ENCODE assay signal across 17 cellular contexts in genomic region chr16:19292186-19292585, GRCh38. TPM values are rescaled to one million over a fixed set of nuclear protein-coding genes. Genes with fewer than 3 reads are reported as not detected.
A peak's percentile ranks its signal among the peaks of the same experiment; 100 is the strongest.
DNase-seq lines count a peak whose midpoint lies in the region; ATAC-seq, FAIRE-seq and TF ChIP-seq lines count a peak whose summit lies in the region.
"Had no signal": no experiment of that assay in that cellular context is flagged by ENCODE, and none has a peak within 500 bp of the region (broad histone marks: within the 10 kb centered on the region; RNA-seq: fewer than 3 reads in every experiment).

No MANE protein-coding gene starts in this region.

- H3K4ac ChIP-seq in H1 (replicated peaks; ENCODE audit: insufficient read length, low read depth, low read length) (no peak overlapping the region), mesendoderm (ENCODE audit: low read depth, low read length) (no peak overlapping the region)

- TF ChIP-seq CTCF in H1 (IDR thresholded peaks at IDR 0.05; ENCODE audit: control extremely low read depth in 1 of 3, insufficient read depth in 1 of 3, low read depth in 1 of 3, low read length in 3 of 3), result no peak

- H3K27ac ChIP-seq in H1 (ENCODE audit: low read depth, low read length) (peak overlapping the region; percentile 28; the same call in 1 of the 2 replicates), mesendoderm (ENCODE audit: low read depth, low read length) (peak overlapping the region; percentile 1)
- H3K27ac ChIP-seq: 22Rv1 had no signal

- no peak overlapping the region for H3K14ac ChIP-seq in H1 (ENCODE audit: insufficient read length)

- H2AFZ ChIP-seq in H1 (ENCODE audit: low read length), result no peak overlapping the region

- H2BK15ac ChIP-seq in H1 (ENCODE audit: low read length), result no peak overlapping the region
- H2BK15ac ChIP-seq in mesendoderm (replicated peaks; ENCODE audit: low read depth), result no peak overlapping the region

- peak overlapping the region in 1 of 4 experiments; percentile 26; a peak in 2 of 7 replicates for H3K9ac ChIP-seq in H1 (replicated peaks in 1 of 4; ENCODE audit: extremely low read depth in 1 of 4, low read depth in 3 of 4, low read length in 3 of 4)
- H3K9ac ChIP-seq in mesendoderm (ENCODE audit: low read length), result no peak overlapping the region

- H2BK12ac ChIP-seq in H1 (ENCODE audit: low read depth, low read length), result peak overlapping the region; percentile 61; the same call in 1 of the 2 replicates

- H3K4me1 ChIP-seq in H1 (replicated peaks in 1 of 4; ENCODE audit: control insufficient read depth in 3 of 4, insufficient read depth in 4 of 4, low read length in 3 of 4) (peaks cover 11 to 32% (median 26%) of the 10 kb centered on the region in 4 experiments), mesendoderm (ENCODE audit: control insufficient read depth, low read depth, low read length) (peaks cover 9% of the 10 kb centered on the region)
- H3K4me1 ChIP-seq: Caco-2 had no signal

- H3K4me3 ChIP-seq in H1 (ENCODE audit: extremely low read depth in 1 of 4, insufficient read depth in 2 of 4, low read depth in 3 of 4, low read length in 4 of 4) (no peak overlapping the region), mesendoderm (ENCODE audit: low read length) (no peak overlapping the region)

- no peak overlapping the region for H4K91ac ChIP-seq in H1 (replicated peaks; ENCODE audit: insufficient read length, low read length)

- no peak for DNase-seq in activated CD4-positive, alpha-beta T cell treated with anti-CD3 and anti-CD28 coated beads, Interleukin-2, amount 10 ng/mL, durations not matched to agents 24 days and 14 days
- DNase-seq in activated CD4-positive, alpha-beta T cell treated with anti-CD3 and anti-CD28 coated beads, Interleukin-2, amount 50 U/mL, for 1 hour, result no peak
- DNase-seq in H1 (ENCODE audit: low read depth in 1 of 2, low spot score in 2 of 2), result no peak
- peak; percentile 31 for DNase-seq in mesendoderm
- no peak for DNase-seq in stimulated activated naive B cell treated with anti-CD40 and anti-IgM and Interleukin-4, amounts not matched to agents 10 μg/mL and 1 μg/mL and 100 μg/mL, for 72 hours
- DNase-seq in HK-2 (ENCODE audit: unreplicated experiment), result no peak
- no peak for DNase-seq in NCI-H524 (lab: John Stamatoyannopoulos, UW)
- DNase-seq: Caco-2; CD8-positive, alpha-beta memory T cell; GF-D8 had no signal

- no peak for ATAC-seq in stimulated activated naive B cell treated with anti-CD40 and anti-IgM and Interleukin-4, amounts not matched to agents 10 μg/mL and 1 μg/mL and 100 μg/mL, for 72 hours (replicated peaks)
- ATAC-seq in HG03469 (IDR thresholded peaks at IDR 0.05; ENCODE audit: unreplicated experiment), result no peak

- H4K20me1 ChIP-seq in H1 (replicated peaks in 1 of 2; ENCODE audit: control insufficient read depth in 1 of 2, insufficient read depth in 2 of 2, low read length in 2 of 2), result no peaks in the 10 kb centered on the region

- no peak for FAIRE-seq in H1 (lab: Jason Lieb, UNC)
- FAIRE-seq: GM19239, H54 had no signal

- POLR2A ChIA-PET in H1 (lab: Charles Lee; ENCODE audit: partially characterized antibody), result interaction anchor here (0.9 kb wide), 1 partner anchor 12 kb away, joined by 3 read pairs; no protein-coding TSS in a partner anchor

- intact Hi-C loops in activated CD4-positive, alpha-beta T cell treated with anti-CD3 and anti-CD28 coated beads, Interleukin-2, amount 10 ng/mL, durations not matched to agents 24 days and 14 days (cut with micrococcal nuclease), result loop anchor here (5.0 to 10.0 kb wide), 2 partner anchors 67 to 225 kb away; partner anchors contain the start of gene COQ7

- H3K36me3 Mint-ChIP-seq in activated CD4-positive, alpha-beta T cell treated with anti-CD3 and anti-CD28 coated beads, Interleukin-2, amount 10 ng/mL, durations not matched to agents 24 days and 14 days (ENCODE audit: low read depth), result peaks cover 6% of the 10 kb centered on the region
- H3K36me3 Mint-ChIP-seq in stimulated activated naive B cell treated with anti-CD40 and anti-IgM and Interleukin-4, amounts not matched to agents 10 μg/mL and 1 μg/mL and 100 μg/mL, for 72 hours, result peaks cover 2 to 9% of the 10 kb centered on the region in 2 donors
- H3K36me3 Mint-ChIP-seq: CD8-positive, alpha-beta memory T cell had no signal

- H3K4me3 Mint-ChIP-seq in activated CD4-positive, alpha-beta T cell treated with anti-CD3 and anti-CD28 coated beads, Interleukin-2, amount 10 ng/mL, durations not matched to agents 24 days and 14 days, result no peak overlapping the region
- H3K4me3 Mint-ChIP-seq in stimulated activated naive B cell treated with anti-CD40 and anti-IgM and Interleukin-4, amounts not matched to agents 10 μg/mL and 1 μg/mL and 100 μg/mL, for 72 hours, result no peak overlapping the region

- no peak overlapping the region for H3K18ac ChIP-seq in H1 (ENCODE audit: extremely low read depth, low read length)
- no peak overlapping the region for H3K18ac ChIP-seq in mesendoderm (ENCODE audit: low read length)

- H3K27ac Mint-ChIP-seq in activated CD4-positive, alpha-beta T cell treated with anti-CD3 and anti-CD28 coated beads, Interleukin-2, amount 10 ng/mL, durations not matched to agents 24 days and 14 days, result peak overlapping the region; percentile 63
- peak overlapping the region; percentile 88 for H3K27ac Mint-ChIP-seq in stimulated activated naive B cell treated with anti-CD40 and anti-IgM and Interleukin-4, amounts not matched to agents 10 μg/mL and 1 μg/mL and 100 μg/mL, for 72 hours
- H3K27ac Mint-ChIP-seq: CD8-positive, alpha-beta memory T cell had no signal

- H3K79me2 ChIP-seq in H1 (ENCODE audit: control insufficient read depth in 1 of 2, insufficient read depth in 2 of 2, low read length in 2 of 2) (no peaks in the 10 kb centered on the region), mesendoderm (ENCODE audit: control insufficient read depth, insufficient read depth, low read length) (no peaks in the 10 kb centered on the region)

- no peak for TF ChIP-seq EP300 in H1 (IDR thresholded peaks at IDR 0.05; ENCODE audit: borderline replicate concordance in 1 of 2, low read depth in 2 of 2, low read length in 2 of 2)

- H3K36me3 ChIP-seq in H1 (ENCODE audit: control insufficient read depth in 2 of 4, insufficient read depth in 4 of 4, low read length in 3 of 4) (no peaks in the 10 kb centered on the region), mesendoderm (ENCODE audit: control insufficient read depth, insufficient read depth, low read length) (no peaks in the 10 kb centered on the region)

- TF ChIP-seq POLR2A in H1 (IDR thresholded peaks at IDR 0.05; ENCODE audit: control extremely low read depth in 1 of 2, low read depth in 2 of 2, low read length in 2 of 2), result no peak

- H3K4me2 ChIP-seq in H1 (ENCODE audit: insufficient read depth in 1 of 2, low read depth in 2 of 2, low read length in 2 of 2) (no peak overlapping the region), mesendoderm (ENCODE audit: low read length) (no peak overlapping the region)

- no peaks in the 10 kb centered on the region for H3K79me1 ChIP-seq in H1 (ENCODE audit: low read depth, low read length)
- H3K79me1 ChIP-seq in mesendoderm (ENCODE audit: low read length), result no peaks in the 10 kb centered on the region

- peaks cover 14% of the 10 kb centered on the region for H3K9me3 Mint-ChIP-seq in activated CD4-positive, alpha-beta T cell treated with anti-CD3 and anti-CD28 coated beads, Interleukin-2, amount 10 ng/mL, durations not matched to agents 24 days and 14 days
- H3K9me3 Mint-ChIP-seq in stimulated activated naive B cell treated with anti-CD40 and anti-IgM and Interleukin-4, amounts not matched to agents 10 μg/mL and 1 μg/mL and 100 μg/mL, for 72 hours, result peaks cover 0 to 7% of the 10 kb centered on the region in 2 donors
- H3K9me3 Mint-ChIP-seq: CD8-positive, alpha-beta memory T cell had no signal

- no peak overlapping the region for H3K56ac ChIP-seq in H1 (replicated peaks; ENCODE audit: insufficient read length, low read depth, low read length)
- no peak overlapping the region for H3K56ac ChIP-seq in mesendoderm (ENCODE audit: low read length)

- H3K9me3 ChIP-seq in H1 (ENCODE audit: insufficient read depth in 2 of 2, low read depth in 1 of 2, low read length in 1 of 2), result no peaks in the 10 kb centered on the region
- H3K9me3 ChIP-seq: Caco-2 had no signal

- no peak overlapping the region for H2BK5ac ChIP-seq in H1 (ENCODE audit: low read depth, low read length)
- H2BK5ac ChIP-seq in mesendoderm (ENCODE audit: low read length), result no peak overlapping the region

- peaks cover 5% of the 10 kb centered on the region for H3K27me3 Mint-ChIP-seq in activated CD4-positive, alpha-beta T cell treated with anti-CD3 and anti-CD28 coated beads, Interleukin-2, amount 10 ng/mL, durations not matched to agents 24 days and 14 days
- H3K27me3 Mint-ChIP-seq in stimulated activated naive B cell treated with anti-CD40 and anti-IgM and Interleukin-4, amounts not matched to agents 10 μg/mL and 1 μg/mL and 100 μg/mL, for 72 hours, result peaks cover 5 to 6% of the 10 kb centered on the region in 2 donors

- H3K23ac ChIP-seq in H1 (ENCODE audit: insufficient read length), result no peak overlapping the region
- H3K23ac ChIP-seq in mesendoderm (ENCODE audit: low read length), result no peak overlapping the region

- H2AK5ac ChIP-seq in H1 (ENCODE audit: low read depth, low read length) (no peak overlapping the region), mesendoderm (ENCODE audit: low read length) (no peak overlapping the region)

- no peak overlapping the region for H4K8ac ChIP-seq in H1 (ENCODE audit: extremely low read depth, insufficient read depth, low read length)
- H4K8ac ChIP-seq in mesendoderm (ENCODE audit: low read depth, low read length), result no peak overlapping the region

- H4K5ac ChIP-seq in H1 (ENCODE audit: insufficient read length, low read depth, low read length) (no peak overlapping the region), mesendoderm (ENCODE audit: low read length) (no peak overlapping the region)

- H3K27me3 ChIP-seq in H1 (replicated peaks in 1 of 4; ENCODE audit: control insufficient read depth in 3 of 4, extremely low read depth in 1 of 4, insufficient read depth in 3 of 4, low read length in 3 of 4) (no peaks in the 10 kb centered on the region), mesendoderm (ENCODE audit: insufficient read depth, low read length, poor library complexity) (no peaks in the 10 kb centered on the region)

- no peak for TF ChIP-seq RAD21 in H1 (IDR thresholded peaks at IDR 0.05 in 1 of 2, conservative IDR thresholded peaks at IDR 0.05 in 1 of 2; ENCODE audit: low read depth in 2 of 2, low read length in 2 of 2)

- no peak overlapping the region for H2BK20ac ChIP-seq in H1 (ENCODE audit: low read length)

- H3K23me2 ChIP-seq in H1 (ENCODE audit: low read depth, low read length), result no peaks in the 10 kb centered on the region

- WGBS in H1 (ENCODE audit: extremely low coverage in 1 of 2, insufficient coverage in 1 of 2, insufficient read length in 1 of 2, insufficient replicate concordance in 2 of 2, low coverage in 1 of 2, low lambda C conversion rate in 2 of 2, missing lambda C conversion rate in 1 of 2), 2 experiments, result 75% methylated on average over 5 of the region's 5 CpGs; no CpG with 5 or more reads in 1 of the 2 experiments
- no CpG with 5 or more reads among the region's 5 CpGs for WGBS in mesendoderm (ENCODE audit: extremely low coverage, insufficient coverage, low lambda C conversion rate)

- CTCF ChIA-PET in H1 (lab: Charles Lee; ENCODE audit: partially characterized antibody), result interaction anchor here (0.8 to 1.0 kb wide), 3 partner anchors 9 to 20 kb away, joined by 3 to 4 read pairs (median 3); no protein-coding TSS in a partner anchor

- peaks cover 26% of the 10 kb centered on the region for H3K4me1 Mint-ChIP-seq in activated CD4-positive, alpha-beta T cell treated with anti-CD3 and anti-CD28 coated beads, Interleukin-2, amount 10 ng/mL, durations not matched to agents 24 days and 14 days
- peaks cover 41 to 59% of the 10 kb centered on the region in 2 donors for H3K4me1 Mint-ChIP-seq in stimulated activated naive B cell treated with anti-CD40 and anti-IgM and Interleukin-4, amounts not matched to agents 10 μg/mL and 1 μg/mL and 100 μg/mL, for 72 hours

- H2BK120ac ChIP-seq in H1 (replicated peaks; ENCODE audit: low read depth, low read length) (no peak overlapping the region), mesendoderm (ENCODE audit: low read depth, low read length) (no peak overlapping the region)

RNA-seq across cellular contexts. Expression of gene CLEC19A, which starts 6.7 kb away (rescaled TPM):
- not detected in 2 replicates for total RNA-seq in activated CD4-positive, alpha-beta T cell treated with anti-CD3 and anti-CD28 coated beads, Interleukin-2, amount 10 ng/mL, durations not matched to agents 24 days and 14 days
- 0.35 and 1.2 TPM in 2 replicates for total RNA-seq in H1 (2021; fragmentation: NEBNext Ultra II Directional; extraction: Animal tissue kit (Norgen Biotek cat#: 25700))
- 0.88 and 1.5 TPM in 2 replicates for polyA plus RNA-seq in H1 (2011; rRNA removed)
- 0.98 TPM for polyA plus RNA-seq in H1 (2011; cell fraction: cytosol; rRNA removed)
- polyA plus RNA-seq in H1 (2011; cell fraction: nucleus; rRNA removed), result 2.6 TPM
- 0.57 to 0.83 TPM (median 0.64 TPM) in 3 of 4 replicates, not detected in the other for polyA plus RNA-seq in H1 (2012, experiment 1 of 2)
- polyA plus RNA-seq in H1 (2012, experiment 2 of 2), result not detected
- polyA plus RNA-seq in H1 (2013, experiment 1 of 2), result 0.18 TPM
- 0.29 TPM for polyA plus RNA-seq in H1 (2013, experiment 2 of 2)
- polyA minus RNA-seq in H1 (2011; rRNA and poly(A)+ RNA removed), result 0.63 and 1.5 TPM in 2 replicates
- polyA minus RNA-seq in H1 (2011; cell fraction: cytosol; rRNA and poly(A)+ RNA removed), result not detected
- 0.80 TPM for polyA minus RNA-seq in H1 (2011; cell fraction: nucleus; rRNA and poly(A)+ RNA removed)
- polyA plus RNA-seq in mesendoderm (2013, experiment 1 of 2), result 0.24 TPM
- 0.18 TPM for polyA plus RNA-seq in mesendoderm (2013, experiment 2 of 2)
- total RNA-seq: A673; Caco-2; CD8-positive, alpha-beta memory T cell; HT-29 had no signal
- polyA plus RNA-seq: BJ; CD8-positive, alpha-beta memory T cell had no signal
